Comparison of ENCODE assay signal across 9 cellular contexts in genomic region chr5:151141535-151141934, GRCh38. TPM values are rescaled to one million over a fixed set of nuclear protein-coding genes. Genes with fewer than 3 reads are reported as not detected.
A peak's percentile ranks its signal among the peaks of the same experiment; 100 is the strongest.
DNase-seq lines count a peak whose midpoint lies in the region; ATAC-seq, FAIRE-seq and TF ChIP-seq lines count a peak whose summit lies in the region.
"Had no signal": no experiment of that assay in that cellular context is flagged by ENCODE, and none has a peak within 500 bp of the region (broad histone marks: within the 10 kb centered on the region; RNA-seq: fewer than 3 reads in every experiment).

No MANE protein-coding gene starts in this region.

- H3K36me3 ChIP-seq in GM23248 (ENCODE audit: low read depth) (peaks cover 26% of the 10 kb centered on the region), Panc1 (ENCODE audit: control insufficient read depth, insufficient read depth, low read length) (no peaks in the 10 kb centered on the region), GM12878 (ENCODE audit: control insufficient read depth in 2 of 2, insufficient read depth in 2 of 2, low read length in 1 of 2) (peaks cover 50 to 57% of the 10 kb centered on the region in 2 experiments)

- intact Hi-C loops in Panc1 (cut with micrococcal nuclease; ENCODE audit: unreplicated experiment) (no loop called here), GM12878 (cut with micrococcal nuclease; ENCODE audit: unreplicated experiment) (loop anchor here (1.0 kb wide), 1 partner anchor 10 kb away; no protein-coding TSS in a partner anchor)

- peak; percentile 67 for TF ChIP-seq POLR2A in GM12878 (IDR thresholded peaks at IDR 0.05; ENCODE audit: low read depth, low read length)

- H3F3A ChIP-seq in GM23248 (ENCODE audit: insufficient read depth) = peaks cover 6% of the 10 kb centered on the region; the same call in 1 of the 2 replicates

- H3K9me2 ChIP-seq in GM23248 (ENCODE audit: insufficient read depth) = no peaks in the 10 kb centered on the region

- ATAC-seq in Panc1 (peak; percentile 38), GM12878 (peak; percentile 90)

- DNase-seq in GM12864 (ENCODE audit: low read depth) (peak; percentile 78), GM23248 (peak; percentile 41), Panc1 (ENCODE audit: low read depth, low spot score) (no peak), GM12878 (ENCODE audit: low read depth, low spot score) (no peak), endothelial cell (ENCODE audit: low spot score) (no peak), RKO (ENCODE audit: low spot score) (no peak), NCI-H128 (lab: John Stamatoyannopoulos, UW; ENCODE audit: unreplicated experiment) (no peak)

- in situ Hi-C loops in GM23248 (cut with MboI) = no loop called here
- in situ Hi-C loops in Panc1 (cut with HindIII; ENCODE audit: low pct_unique_long_range_greater_than_20kb, low sequenced_read_pairs) = no loop called here
- in situ Hi-C loops in GM12878 (cut with MboI) = no loop called here

- POLR2A ChIA-PET in Panc1 (lab: Charles Lee) (interaction anchor here (0.6 kb wide), 2 partner anchors 354 to 497 kb away, joined by 3 to 8 read pairs; no protein-coding TSS in a partner anchor), GM12878 (lab: Charles Lee) (interaction anchor here (0.7 to 8.4 kb wide), 18 partner anchors 12 to 580 kb away, joined by 3 to 153 read pairs (median 6); partner anchors contain the start of genes ANXA6 and CCDC69)

- SMC1A ChIA-PET in GM12878 (lab: Charles Lee; ENCODE audit: uncharacterized antibody, unreplicated experiment) = interaction anchor here (0.7 to 35.3 kb wide), 19 partner anchors 6 to 684 kb away, joined by 3 to 1132 read pairs (median 5); partner anchors contain the start of genes ANXA6, CCDC69 and GM2A

- H4K20me1 ChIP-seq in GM23248 (ENCODE audit: insufficient read depth) (peaks cover 5% of the 10 kb centered on the region; the same call in 1 of the 2 replicates), GM12878 (ENCODE audit: control insufficient read depth, insufficient read depth) (peaks cover 4% of the 10 kb centered on the region)

- FAIRE-seq in GM12878 (lab: Jason Lieb, UNC) = peak; percentile 89
- FAIRE-seq: endothelial cell of umbilical vein had no signal

- H3K27me3 ChIP-seq in GM23248 (replicated peaks; ENCODE audit: insufficient read depth) (no peaks in the 10 kb centered on the region), Panc1 (ENCODE audit: control insufficient read depth, insufficient read depth, low read length) (no peaks in the 10 kb centered on the region), GM12878 (replicated peaks in 1 of 2; ENCODE audit: control insufficient read depth in 2 of 2, insufficient read depth in 2 of 2, low read length in 1 of 2) (no peaks in the 10 kb centered on the region)

- no peaks in the 10 kb centered on the region for H3K9me3 Mint-ChIP-seq in nephron
- H3K9me3 Mint-ChIP-seq in endothelial cell (ENCODE audit: unreplicated experiment) = no peaks in the 10 kb centered on the region

- 0 out of 2 replicates have a peak, but pooled peaks cover 11% of the 10 kb centered on the region for H3K4me1 ChIP-seq in GM23248 (ENCODE audit: insufficient read depth)
- H3K4me1 ChIP-seq in Panc1 (ENCODE audit: control insufficient read depth, insufficient read depth, low read length) = no peaks in the 10 kb centered on the region
- H3K4me1 ChIP-seq in GM12878 (ENCODE audit: control insufficient read depth, insufficient read depth, low read length) = peaks cover 60% of the 10 kb centered on the region

- H3K4me3 Mint-ChIP-seq in nephron = peak overlapping the region in 2 of 3 experiments; percentile 29 to 59
- no peak overlapping the region for H3K4me3 Mint-ChIP-seq in endothelial cell (ENCODE audit: unreplicated experiment)

- H3K9ac ChIP-seq in GM23248 = peak overlapping the region; percentile 26; the same call in 1 of the 2 replicates
- peak overlapping the region; percentile 46 for H3K9ac ChIP-seq in GM12878 (ENCODE audit: control insufficient read depth, insufficient read depth, low read length)

- no TSS peak for BruUV-seq in Panc1 (replicated peaks; lab: Mats Ljungman, UMichigan)
- no TSS peak for BruUV-seq in GM12878 (replicated peaks; lab: Mats Ljungman, UMichigan)

- peaks cover 47% of the 10 kb centered on the region for H3K36me3 Mint-ChIP-seq in nephron (ENCODE audit: low read depth)
- peaks cover 47% of the 10 kb centered on the region for H3K36me3 Mint-ChIP-seq in endothelial cell (ENCODE audit: low read depth, unreplicated experiment)

- 44 to 50% methylated on average over 15 of the region's 15 CpGs for WGBS in GM23248 (ENCODE audit: low coverage in 1 of 2, low lambda C conversion rate in 2 of 2, missing lambda C conversion rate in 2 of 2), 2 experiments
- 3% methylated on average over 15 of the region's 15 CpGs for WGBS in GM12878 (ENCODE audit: insufficient coverage, insufficient replicate concordance, low lambda C conversion rate, missing lambda C conversion rate)

- H3K4me1 Mint-ChIP-seq in nephron (peaks cover 57% of the 10 kb centered on the region), endothelial cell (ENCODE audit: unreplicated experiment) (peaks cover 22% of the 10 kb centered on the region)

- RAD21 ChIA-PET in GM12878 (lab: Charles Lee; ENCODE audit: unreplicated experiment) = interaction anchor here (0.7 to 8.4 kb wide), 24 partner anchors 8 to 174 kb away, joined by 3 to 189 read pairs (median 8); partner anchors contain the start of genes ANXA6, CCDC69, GM2A and TNIP1

- H3K9me3 ChIP-seq in GM23248 (ENCODE audit: low read depth) (no peaks in the 10 kb centered on the region), Panc1 (ENCODE audit: control insufficient read depth, insufficient read depth, low read depth, low read length) (no peaks in the 10 kb centered on the region), GM12878 (replicated peaks; ENCODE audit: control insufficient read depth, insufficient read depth, low read length) (no peaks in the 10 kb centered on the region)

- peak overlapping the region; percentile 40 to 94 (median 84) for H3K27ac Mint-ChIP-seq in nephron
- H3K27ac Mint-ChIP-seq in endothelial cell (ENCODE audit: unreplicated experiment) = no peak overlapping the region

- TF ChIP-seq RAD21 in GM12878 (IDR thresholded peaks at IDR 0.05; ENCODE audit: insufficient read depth, low read depth, low read length) = 0 out of 2 replicates have a peak, but pooled peaks have one; percentile 13

- H2AFZ ChIP-seq in GM23248 = no peak overlapping the region
- H2AFZ ChIP-seq in GM12878 (ENCODE audit: control insufficient read depth, low read depth, low read length) = no peak overlapping the region

- no peak for TF ChIP-seq CTCF in GM12864 (IDR thresholded peaks at IDR 0.05; ENCODE audit: low read depth, low read length, missing control alignments)
- no peak for TF ChIP-seq CTCF in Panc1 (IDR thresholded peaks at IDR 0.05)
- no peak for TF ChIP-seq CTCF in GM12878 (IDR thresholded peaks at IDR 0.05 in 2 of 3, conservative IDR thresholded peaks at IDR 0.05 in 1 of 3; ENCODE audit: control insufficient read depth in 2 of 3, extremely low read depth in 1 of 3, insufficient read depth in 1 of 3, low read depth in 3 of 3, low read length in 3 of 3)
- no peak for TF ChIP-seq CTCF in nephron (IDR thresholded peaks at IDR 0.05; ENCODE audit: unreplicated experiment in 3 of 3)
- TF ChIP-seq CTCF in endothelial cell (IDR thresholded peaks at IDR 0.05; ENCODE audit: unreplicated experiment) = no peak

- TF ChIP-seq EP300 in GM12878 (IDR thresholded peaks at IDR 0.05; ENCODE audit: borderline replicate concordance in 1 of 2, control insufficient read depth in 1 of 2, low read depth in 2 of 2, low read length in 2 of 2) = no peak

- no peaks in the 10 kb centered on the region for H3K27me3 Mint-ChIP-seq in nephron (ENCODE audit: low read depth)
- H3K27me3 Mint-ChIP-seq in endothelial cell (ENCODE audit: unreplicated experiment) = peaks cover 9% of the 10 kb centered on the region

- CTCF ChIA-PET in Panc1 (lab: Charles Lee) = interaction anchor here (0.6 kb wide), 1 partner anchor 33 kb away, joined by 3 read pairs; no protein-coding TSS in a partner anchor
- CTCF ChIA-PET in GM12878 (lab: Yijun Ruan, JAX) = interaction anchor here (0.8 to 40.1 kb wide), 11 partner anchors 8 to 155 kb away, joined by 3 to 1107 read pairs (median 5); partner anchors contain the start of gene ANXA6

- H3K4me2 ChIP-seq in GM23248 (ENCODE audit: unreplicated experiment) (no peak overlapping the region), GM12878 (ENCODE audit: control insufficient read depth, insufficient read depth) (peak overlapping the region; percentile 94)

- H3K4me3 ChIP-seq in GM12864 (ENCODE audit: low read depth, low read length) (peak overlapping the region; percentile 39), GM23248 (no peak overlapping the region), Panc1 (ENCODE audit: low read depth in 2 of 2, low read length in 2 of 2) (no peak overlapping the region), GM12878 (peak overlapping the region; percentile 52)

- H3K27ac ChIP-seq in GM23248 (peak overlapping the region; percentile 14; the same call in 1 of the 2 replicates), Panc1 (ENCODE audit: low read length) (no peak overlapping the region), GM12878 (ENCODE audit: control insufficient read depth, insufficient read depth) (peak overlapping the region; percentile 61)

- H3K79me2 ChIP-seq in GM23248 (ENCODE audit: insufficient read depth) (peaks cover 85% of the 10 kb centered on the region), GM12878 (ENCODE audit: control insufficient read depth, insufficient read depth, low read length) (peaks cover 78% of the 10 kb centered on the region)

RNA-seq across cellular contexts. Expression of gene ANXA6, which starts 16.0 kb away (rescaled TPM):
- total RNA-seq in GM23248 (2014; rRNA removed; shearing (Covaris generic)) = 384 and 409 TPM in 2 replicates
- polyA plus RNA-seq in GM23248 (2016; fragmentation: Nextera tagmentation; extraction: Ambion mirVana) = 183 and 190 TPM in 2 replicates
- 60.0 TPM for total RNA-seq in Panc1 (2021; ENCODE audit: unreplicated experiment)
- 95.2 TPM for polyA plus RNA-seq in Panc1 (2012; ENCODE audit: insufficient read length)
- total RNA-seq in GM12878 (2013; cell fraction: nucleolus; rRNA removed) = 295 and 301 TPM in 2 replicates
- 477 and 484 TPM in 2 replicates for total RNA-seq in GM12878 (2014; rRNA removed)
- total RNA-seq in GM12878 (2014; rRNA removed; fragmentation: Illumina TruSeq; extraction: Trizol) = 549 and 550 TPM in 2 replicates
- 528 and 542 TPM in 2 replicates for total RNA-seq in GM12878 (2021)
- 195 TPM for polyA plus RNA-seq in GM12878 (2011; ENCODE audit: low read depth)
- 460 and 571 TPM in 2 replicates for polyA plus RNA-seq in GM12878 (2011; rRNA removed)
- 618 and 630 TPM in 2 replicates for polyA plus RNA-seq in GM12878 (2011; cell fraction: cytosol; rRNA removed)
- polyA plus RNA-seq in GM12878 (2011; cell fraction: nucleus; rRNA removed) = 407 and 532 TPM in 2 replicates
- 297 and 330 TPM in 2 replicates for polyA plus RNA-seq in GM12878 (2012)
- 506 and 510 TPM in 2 replicates for polyA plus RNA-seq in GM12878 (2014; fragmentation: Illumina TruSeq; extraction: Trizol)
- 10 to 100 TPM; 44.0 to 73.1 TPM for polyA plus RNA-seq in GM12878 (2014; fragmentation: Nextera tagmentation; extraction: Ambion mirVana)
- polyA plus RNA-seq in GM12878 (2014; rRNA removed) = 453 and 470 TPM in 2 replicates
- polyA plus RNA-seq in GM12878 (2016; fragmentation: Nextera tagmentation; extraction: Ambion mirVana) = 100 to 1,000 TPM; 280 to 291 TPM
- 634 and 706 TPM in 2 replicates for polyA minus RNA-seq in GM12878 (2011; rRNA and poly(A)+ RNA removed)
- polyA minus RNA-seq in GM12878 (2011; cell fraction: cytosol; rRNA and poly(A)+ RNA removed) = 242 and 263 TPM in 2 replicates
- 286 and 410 TPM in 2 replicates for polyA minus RNA-seq in GM12878 (2011; cell fraction: nucleus; rRNA and poly(A)+ RNA removed)
- total RNA-seq in endothelial cell (ENCODE audit: unreplicated experiment) = 224 TPM

Comparison
In these comparisons a context has a peak if more than half of its experiments do, and no peak if none do; other contexts are left out.
1. DNase-seq: peak in GM12864 (single experiment) and GM23248 (single experiment); none in Panc1 (single experiment), GM12878 (single experiment), endothelial cell (single experiment), RKO (single experiment) and NCI-H128 (single experiment).
2. H3K4me3 ChIP-seq: peak in GM12864 (single experiment) and GM12878 (single experiment); none in GM23248 (single experiment) and Panc1 (0 of 2).